In the genomic region with DNA sequence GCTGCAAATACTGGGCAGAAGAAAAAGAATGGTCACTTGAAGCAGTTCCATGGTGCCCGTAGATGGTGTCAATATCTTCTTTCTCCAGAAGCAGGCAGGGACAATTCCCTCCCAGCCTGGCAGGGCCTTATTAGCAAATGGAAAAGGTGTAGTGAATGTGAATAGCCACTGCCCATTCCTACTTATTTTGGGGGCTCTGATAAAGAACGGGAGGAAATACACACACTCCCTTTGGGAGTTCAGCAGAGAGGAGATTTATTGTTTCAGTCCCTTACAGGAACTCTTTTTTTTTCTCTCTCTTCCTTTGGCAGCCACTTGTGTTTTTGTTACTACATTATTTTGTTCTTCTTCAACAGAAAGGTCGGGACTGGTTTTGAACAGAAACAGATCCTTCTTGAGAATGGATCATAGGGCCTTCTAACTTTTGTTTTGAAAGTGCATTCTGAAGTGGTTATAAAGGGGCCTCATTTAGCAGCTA, we compare ENCODE assay signal across 1 cellular context.
TF ChIP-seq lines count a peak whose summit lies in the region.

A gene with protein sequence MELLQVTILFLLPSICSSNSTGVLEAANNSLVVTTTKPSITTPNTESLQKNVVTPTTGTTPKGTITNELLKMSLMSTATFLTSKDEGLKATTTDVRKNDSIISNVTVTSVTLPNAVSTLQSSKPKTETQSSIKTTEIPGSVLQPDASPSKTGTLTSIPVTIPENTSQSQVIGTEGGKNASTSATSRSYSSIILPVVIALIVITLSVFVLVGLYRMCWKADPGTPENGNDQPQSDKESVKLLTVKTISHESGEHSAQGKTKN (minus strand): TSS at position 159 of the 478 bp plus-strand sequence. CDS start 108 bp downstream, at position 51.

TF ChIP-seq in SK-N-SH, 30 proteins besides CTCF, POLR2A, EP300 and RAD21 (continued from another document):
- TF ChIP-seq SIN3A (IDR thresholded peaks at IDR 0.05; ENCODE audit: borderline replicate concordance, low read depth, low read length) (no peak), TCF12 (IDR thresholded peaks at IDR 0.05) (no peak), SMC3 (IDR thresholded peaks at IDR 0.05; ENCODE audit: low read depth, low read length) (no peak)
